20 cellular contexts compared by ENCODE assay signal in the genomic region with DNA sequence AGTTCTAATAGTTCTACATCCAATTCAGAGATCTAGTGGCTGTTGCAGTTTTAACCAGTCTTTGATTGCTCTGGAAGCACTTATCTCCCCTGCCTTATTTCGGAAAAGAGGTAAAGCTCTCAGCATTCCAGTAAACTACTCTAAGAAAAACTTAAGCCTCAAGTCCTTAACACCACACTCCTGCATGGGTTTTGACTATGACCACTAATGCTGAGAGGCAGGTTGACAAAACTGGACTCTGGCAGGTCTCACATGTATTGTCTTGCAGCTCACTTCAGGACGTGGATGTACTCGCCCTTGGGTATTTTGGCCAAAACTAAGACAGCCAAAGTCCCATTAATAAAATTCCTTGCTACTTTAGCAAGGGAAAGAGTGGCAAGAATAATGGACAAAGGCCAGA.
"Had no signal": no experiment of that assay in that cellular context is flagged by ENCODE, and none has a peak within 500 bp of the region (broad histone marks: within the 10 kb centered on the region; RNA-seq: fewer than 3 reads in every experiment).

No MANE protein-coding gene starts in this region.

- H3K27ac ChIP-seq: KMS-11, RWPE1 had no signal

- H3K9ac ChIP-seq: KMS-11, SK-N-SH had no signal

- FAIRE-seq: HepG2 had no signal

- ATAC-seq: HepG2, Panc1, PC-3 had no signal

- DNase-seq: IMR-90, Kasumi-1, MM.1S, NCI-H1092 treated with DMSO at 0.1 percent for 48 hours, NCI-H1436, NCI-H187, NCI-H2029, NCI-H2081 treated with DMSO at 0.1 percent for 48 hours, NCI-H2227 treated with DMSO at 0.1 percent for 48 hours, NCI-H524, NCI-H526 treated with DMSO at 0.1 percent for 48 hours, NCI-H748 treated with DMSO at 0.1 percent for 48 hours, PC-3, SHP77, SK-N-SH, SW 1271 had no signal

- H3K4me2 ChIP-seq: KMS-11, SK-N-SH had no signal
